9 cellular contexts compared by ENCODE assay signal in the genomic region with DNA sequence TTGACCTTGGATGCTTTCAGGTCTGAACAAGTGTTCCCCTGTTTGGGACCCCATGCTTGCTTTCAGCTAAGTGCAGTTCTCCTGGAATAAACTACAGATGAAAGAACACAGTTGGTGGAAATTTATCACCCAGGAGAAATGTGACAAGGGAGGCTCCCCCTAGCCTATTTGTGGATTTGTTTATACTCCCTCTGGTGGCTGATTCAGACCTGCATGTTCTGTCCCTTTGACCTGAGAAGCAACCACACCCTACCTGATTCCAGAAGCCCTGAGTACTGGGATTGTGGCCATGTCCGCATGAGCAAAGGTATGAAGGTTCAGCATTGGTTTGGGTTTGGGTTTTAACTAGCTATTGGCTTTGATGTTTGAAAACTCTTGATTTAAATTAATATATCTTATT.
DNase-seq lines count a peak whose midpoint lies in the region; ATAC-seq and TF ChIP-seq lines count a peak whose summit lies in the region.
"Had no signal": no experiment of that assay in that cellular context is flagged by ENCODE, and none has a peak within 500 bp of the region (broad histone marks: within the 10 kb centered on the region; RNA-seq: fewer than 3 reads in every experiment).

No MANE protein-coding gene starts in this region.

- ATAC-seq in HG03521 (IDR thresholded peaks at IDR 0.05; ENCODE audit: unreplicated experiment) = no peak
- ATAC-seq in GM18873 (IDR thresholded peaks at IDR 0.05; ENCODE audit: low FRiP score, unreplicated experiment) = no peak

- H3K27ac ChIP-seq in WERI-Rb-1 (no peak overlapping the region), coronary artery (no peak overlapping the region)
- H3K27ac ChIP-seq: neutrophil had no signal

- H3K4me3 ChIP-seq in WERI-Rb-1 (ENCODE audit: low read depth, low read length) = no peak overlapping the region
- no peak overlapping the region for H3K4me3 ChIP-seq in coronary artery

- TF ChIP-seq CTCF in WERI-Rb-1 (IDR thresholded peaks at IDR 0.05; ENCODE audit: low read depth, low read length) (peak; percentile 74), coronary artery (IDR thresholded peaks at IDR 0.05) (no peak)

- DNase-seq in DMS 273 (lab: John Stamatoyannopoulos, UW; ENCODE audit: unreplicated experiment) (peak; percentile 65), DMS 273 treated with DMSO at 0.1 percent for 48 hours (lab: John Stamatoyannopoulos, UW) (no peak), NAMALWA (ENCODE audit: low spot score) (peak; percentile 50), WERI-Rb-1 (peak; percentile 45), islet precursor cell (peak; percentile 57), coronary artery (ENCODE audit: low spot score) (no peak)

- H3K36me3 ChIP-seq in WERI-Rb-1 = no peaks in the 10 kb centered on the region
- H3K36me3 ChIP-seq: neutrophil had no signal

- no peaks in the 10 kb centered on the region for H3K9me3 ChIP-seq in WERI-Rb-1 (ENCODE audit: severe bottlenecking)
- H3K9me3 ChIP-seq: neutrophil had no signal

- H3K27me3 ChIP-seq in WERI-Rb-1 (ENCODE audit: insufficient read depth, low read depth, severe bottlenecking) = peaks cover 6% of the 10 kb centered on the region
- H3K27me3 ChIP-seq: neutrophil had no signal

Comparison
In these comparisons a context has a peak if more than half of its experiments do, and no peak if none do; other contexts are left out.
1. DNase-seq: peak in DMS 273 (single experiment), NAMALWA (single experiment), WERI-Rb-1 (single experiment) and islet precursor cell (single experiment); none in DMS 273 treated with DMSO at 0.1 percent for 48 hours (single experiment) and coronary artery (single experiment).